ENCODE assay signal across 1 cellular context in the genomic region with DNA sequence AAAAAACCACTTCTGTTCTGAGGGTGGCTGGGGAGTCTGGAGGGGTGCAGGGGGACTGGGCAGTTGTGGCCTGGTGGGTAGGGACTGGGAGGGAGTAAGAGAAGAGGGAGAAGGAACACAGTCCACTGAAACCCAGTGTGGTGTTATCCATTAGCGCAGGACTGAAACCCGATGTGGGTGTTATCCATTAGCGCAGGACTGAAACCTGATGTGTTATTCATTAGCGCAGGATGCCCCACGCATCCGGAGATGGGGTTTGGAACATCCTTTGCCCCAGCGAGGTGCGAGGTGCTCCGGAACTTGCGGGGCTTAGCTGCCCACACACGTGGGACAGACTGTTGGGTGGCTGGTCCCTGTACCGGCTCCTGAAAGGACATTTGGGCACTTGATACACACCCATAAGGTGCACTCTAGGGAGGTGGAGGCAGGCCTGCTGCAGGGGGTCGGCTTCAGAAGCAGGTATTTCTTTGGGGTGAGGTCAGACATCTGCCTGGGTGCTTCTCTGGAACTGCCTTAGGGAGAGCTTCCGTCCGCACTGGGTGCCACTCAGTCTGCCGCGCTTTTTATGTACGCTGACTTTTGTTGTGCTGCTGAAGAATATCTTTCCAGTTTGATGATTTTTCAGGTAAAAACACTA.
TF ChIP-seq lines count a peak whose summit lies in the region.

No MANE protein-coding gene starts in this region.

TF ChIP-seq in IMR-90, 13 proteins besides CTCF, POLR2A, EP300 and RAD21:
- TF ChIP-seq FOS (IDR thresholded peaks at IDR 0.05; ENCODE audit: low read depth, low read length) (no peak), NFE2L2 (IDR thresholded peaks at IDR 0.05; ENCODE audit: low read depth, low read length) (no peak), CHD1 (IDR thresholded peaks at IDR 0.05; ENCODE audit: low read depth, low read length) (no peak), RFX5 (IDR thresholded peaks at IDR 0.05; ENCODE audit: low read depth, low read length) (no peak)
- TF ChIP-seq, protein P1, sequence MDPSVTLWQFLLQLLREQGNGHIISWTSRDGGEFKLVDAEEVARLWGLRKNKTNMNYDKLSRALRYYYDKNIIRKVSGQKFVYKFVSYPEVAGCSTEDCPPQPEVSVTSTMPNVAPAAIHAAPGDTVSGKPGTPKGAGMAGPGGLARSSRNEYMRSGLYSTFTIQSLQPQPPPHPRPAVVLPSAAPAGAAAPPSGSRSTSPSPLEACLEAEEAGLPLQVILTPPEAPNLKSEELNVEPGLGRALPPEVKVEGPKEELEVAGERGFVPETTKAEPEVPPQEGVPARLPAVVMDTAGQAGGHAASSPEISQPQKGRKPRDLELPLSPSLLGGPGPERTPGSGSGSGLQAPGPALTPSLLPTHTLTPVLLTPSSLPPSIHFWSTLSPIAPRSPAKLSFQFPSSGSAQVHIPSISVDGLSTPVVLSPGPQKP (IDR thresholded peaks at IDR 0.05; ENCODE audit: borderline replicate concordance, low read depth, low read length) = no peak
